ENCODE assay signal across 26 cellular contexts in the genomic region with DNA sequence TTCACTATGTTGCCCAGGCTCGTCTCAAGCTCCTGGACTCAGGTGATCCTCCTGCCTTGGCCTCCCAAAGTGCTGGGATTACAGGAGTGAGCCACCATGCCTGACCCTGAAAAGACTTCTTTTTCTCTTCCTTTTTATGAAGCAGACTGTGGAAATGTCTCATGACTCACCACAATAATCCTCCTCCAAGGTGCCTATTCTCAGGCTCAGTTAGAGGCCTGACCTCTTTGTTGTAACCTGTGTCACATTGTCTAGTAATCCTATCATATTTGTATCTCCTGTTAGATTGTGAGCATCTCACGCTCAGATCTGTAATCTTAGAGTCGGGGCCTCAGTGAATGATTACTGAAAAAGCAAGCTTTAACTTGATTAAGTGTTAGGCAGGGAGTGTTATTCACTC.
"Had no signal": no experiment of that assay in that cellular context is flagged by ENCODE, and none has a peak within 500 bp of the region (broad histone marks: within the 10 kb centered on the region; RNA-seq: fewer than 3 reads in every experiment).

No MANE protein-coding gene starts in this region.

- H3K4me1 Mint-ChIP-seq: endodermal cell; mesothelial cell of epicardium; natural killer cell; stimulated activated naive CD8-positive, alpha-beta T cell treated with anti-CD3 and anti-CD28 coated beads, Interleukin-15, amount 100 ng/mL, for 72 hours had no signal

- H3K36me3 Mint-ChIP-seq: memory B cell; mesothelial cell of epicardium; natural killer cell; neural progenitor cell; stimulated activated naive B cell treated with anti-CD40 and anti-IgM and Interleukin-4, amounts not matched to agents 10 μg/mL and 1 μg/mL and 100 μg/mL, for 72 hours had no signal

- H3K9me3 ChIP-seq: gastrocnemius medialis, heart right ventricle, left ventricle myocardium inferior, lower lobe of right lung, ovary, right atrium auricular region, sigmoid colon, testis, tibial nerve, upper lobe of right lung, vagina had no signal

- H3K27me3 Mint-ChIP-seq: memory B cell; stimulated activated naive B cell treated with anti-CD40 and anti-IgM and Interleukin-4, amounts not matched to agents 10 μg/mL and 1 μg/mL and 100 μg/mL, for 72 hours; stimulated activated naive CD8-positive, alpha-beta T cell treated with anti-CD3 and anti-CD28 coated beads, Interleukin-15, amount 100 ng/mL, for 72 hours had no signal

- H3K27ac Mint-ChIP-seq: endodermal cell; memory B cell; mesothelial cell of epicardium; natural killer cell; neural progenitor cell; stimulated activated naive B cell treated with anti-CD40 and anti-IgM and Interleukin-4, amounts not matched to agents 10 μg/mL and 1 μg/mL and 100 μg/mL, for 72 hours had no signal

- H2AFZ ChIP-seq: neural progenitor cell had no signal

- H3K36me3 ChIP-seq: gastrocnemius medialis, heart right ventricle, left ventricle myocardium inferior, lower lobe of right lung, neural progenitor cell, ovary, right atrium auricular region, sigmoid colon, tibial nerve, upper lobe of right lung, vagina had no signal

- H3K4me1 ChIP-seq: gastrocnemius medialis, heart right ventricle, left ventricle myocardium inferior, lower lobe of right lung, neural progenitor cell, right atrium auricular region, sigmoid colon, testis, tibial nerve, upper lobe of right lung, vagina had no signal

- H3K27ac ChIP-seq: gastrocnemius medialis, heart right ventricle, left ventricle myocardium inferior, lower lobe of right lung, neural progenitor cell, ovary, right atrium auricular region, sigmoid colon, skin epidermis, testis, tibial nerve, upper lobe of right lung, vagina had no signal

- DNase-seq: effector CD4-positive, alpha-beta T cell; endodermal cell; gastrocnemius medialis; heart right ventricle; hypothalamus; islet precursor cell; left cardiac atrium; left ventricle myocardium inferior; lower lobe of right lung; natural killer cell; nucleus accumbens; ovary; sigmoid colon; stimulated activated CD4-positive, alpha-beta T cell treated with anti-CD3 and anti-CD28 coated beads, Interleukin-2, amount 100 ng/mL, for 24 hours; stimulated activated CD4-positive, alpha-beta T cell treated with anti-CD3 and anti-CD28 coated beads, Interleukin-4, amount 100 ng/mL, for 4 hours; stimulated activated naive B cell treated with anti-CD40 and anti-IgM and Interleukin-4, amounts not matched to agents 10 μg/mL and 1 μg/mL and 100 μg/mL, for 72 hours; stimulated activated naive CD8-positive, alpha-beta T cell treated with anti-CD3 and anti-CD28 coated beads, Interleukin-15, amount 100 ng/mL, for 72 hours; testis; upper lobe of right lung had no signal

- ATAC-seq: gastrocnemius medialis; heart right ventricle; left cardiac atrium; lower lobe of right lung; natural killer cell; stimulated activated naive B cell treated with anti-CD40 and anti-IgM and Interleukin-4, amounts not matched to agents 10 μg/mL and 1 μg/mL and 100 μg/mL, for 72 hours; stimulated activated naive CD8-positive, alpha-beta T cell treated with anti-CD3 and anti-CD28 coated beads, Interleukin-15, amount 100 ng/mL, for 72 hours; upper lobe of right lung had no signal

- H3K9me3 Mint-ChIP-seq: endodermal cell; memory B cell; mesothelial cell of epicardium; natural killer cell; stimulated activated naive B cell treated with anti-CD40 and anti-IgM and Interleukin-4, amounts not matched to agents 10 μg/mL and 1 μg/mL and 100 μg/mL, for 72 hours; stimulated activated naive CD8-positive, alpha-beta T cell treated with anti-CD3 and anti-CD28 coated beads, Interleukin-15, amount 100 ng/mL, for 72 hours had no signal

- H3K4me3 Mint-ChIP-seq: endodermal cell; memory B cell; mesothelial cell of epicardium; natural killer cell; neural progenitor cell; stimulated activated naive B cell treated with anti-CD40 and anti-IgM and Interleukin-4, amounts not matched to agents 10 μg/mL and 1 μg/mL and 100 μg/mL, for 72 hours; stimulated activated naive CD8-positive, alpha-beta T cell treated with anti-CD3 and anti-CD28 coated beads, Interleukin-15, amount 100 ng/mL, for 72 hours had no signal

- H3K4me3 ChIP-seq: gastrocnemius medialis, heart right ventricle, left ventricle myocardium inferior, lower lobe of right lung, neural progenitor cell, ovary, right atrium auricular region, sigmoid colon, skin epidermis, testis, tibial nerve, upper lobe of right lung, vagina had no signal

- H3K4me2 ChIP-seq: neural progenitor cell had no signal
